ENCODE assay signal across 19 cellular contexts in genomic region chr16:54366005-54366634, GRCh38.
DNase-seq lines count a peak whose midpoint lies in the region; ATAC-seq and TF ChIP-seq lines count a peak whose summit lies in the region.
"Had no signal": no experiment of that assay in that cellular context is flagged by ENCODE, and none has a peak within 500 bp of the region (broad histone marks: within the 10 kb centered on the region; RNA-seq: fewer than 3 reads in every experiment).

No MANE protein-coding gene starts in this region.

- peak; percentile 83 for ATAC-seq in left lung
- peak; percentile 58 for ATAC-seq in upper lobe of right lung
- ATAC-seq: A549, GM12878 had no signal

- no peak overlapping the region for H2AK5ac ChIP-seq in neuronal stem cell (ENCODE audit: low read depth, low read length)

- TF ChIP-seq CTCF in left lung (IDR thresholded peaks at IDR 0.05): no peak
- no peak for TF ChIP-seq CTCF in upper lobe of right lung (IDR thresholded peaks at IDR 0.05)
- TF ChIP-seq CTCF in A673 (conservative IDR thresholded peaks at IDR 0.05; ENCODE audit: low read depth, low read length): no peak

- H3K4me1 ChIP-seq in BLaER1 (peaks cover 82% of the 10 kb centered on the region), left lung (no peaks in the 10 kb centered on the region), neuronal stem cell (ENCODE audit: control insufficient read depth in 2 of 2, insufficient read depth in 1 of 2, low read depth in 1 of 2, low read length in 2 of 2) (peaks cover 24 to 27% of the 10 kb centered on the region in 2 donors), upper lobe of right lung (peaks cover 6% of the 10 kb centered on the region), A673 (ENCODE audit: insufficient read depth, low read length, poor library complexity, severe bottlenecking) (no peaks in the 10 kb centered on the region)
- H3K4me1 ChIP-seq: A549 had no signal

- H3K9ac ChIP-seq in BLaER1 (no peak overlapping the region), neuronal stem cell (ENCODE audit: low read depth, low read length, poor library complexity) (no peak overlapping the region)
- H3K9ac ChIP-seq: GM23248 had no signal

- intact Hi-C loops in left lung (cut with DNase I): no loop called here
- intact Hi-C loops in upper lobe of right lung (cut with DNase I): no loop called here
- intact Hi-C loops in A673 (cut with micrococcal nuclease; ENCODE audit: unreplicated experiment): no loop called here

- H3K27me3 ChIP-seq in BLaER1 (no peaks in the 10 kb centered on the region; the same call in 1 of the 2 replicates), left lung (peaks cover 4 to 49% of the 10 kb centered on the region in 2 donors), neuronal stem cell (ENCODE audit: control insufficient read depth in 3 of 3, insufficient read depth in 3 of 3, low read depth in 1 of 3, low read length in 3 of 3) (peaks cover 0 to 2% (median 0%) of the 10 kb centered on the region in 3 experiments), upper lobe of right lung (peaks cover 8% of the 10 kb centered on the region), A673 (replicated peaks; ENCODE audit: insufficient read depth, low read depth, low read length, poor library complexity) (no peaks in the 10 kb centered on the region)

- no peak for DNase-seq in left lung
- no peak for DNase-seq in neuronal stem cell (ENCODE audit: low spot score)
- DNase-seq in upper lobe of right lung: no peak
- DNase-seq in NCI-H2107 (lab: John Stamatoyannopoulos, UW): no peak
- DNase-seq in HUDEP-2 (lab: John Stamatoyannopoulos, UW; ENCODE audit: unreplicated experiment in 76 of 76): no peak
- no peak for DNase-seq in A673 (ENCODE audit: low spot score)
- DNase-seq: 8988T; CD4-positive, alpha-beta T cell; CD8-positive, alpha-beta memory T cell; DMS 273 treated with DMSO at 0.1 percent for 48 hours; DMS79; EL; GDM1; GM23248; H7; HCEC 1CT had no signal

- no peaks in the 10 kb centered on the region for H3K36me3 ChIP-seq in BLaER1
- H3K36me3 ChIP-seq in left lung: no peaks in the 10 kb centered on the region
- H3K36me3 ChIP-seq in neuronal stem cell (replicated peaks in 1 of 2; ENCODE audit: control insufficient read depth in 2 of 2, insufficient read depth in 2 of 2, low read length in 2 of 2): no peaks in the 10 kb centered on the region
- H3K36me3 ChIP-seq in upper lobe of right lung: no peaks in the 10 kb centered on the region
- no peaks in the 10 kb centered on the region for H3K36me3 ChIP-seq in A673 (ENCODE audit: insufficient read depth, low read length, poor library complexity, severe bottlenecking)

- H4K20me1 ChIP-seq in BLaER1: no peaks in the 10 kb centered on the region

- no peak overlapping the region for H4K91ac ChIP-seq in neuronal stem cell (ENCODE audit: low read depth, low read length, poor library complexity)

- H3K4ac ChIP-seq in neuronal stem cell (ENCODE audit: low read length): no peak overlapping the region

- no peak overlapping the region for H2AFZ ChIP-seq in neuronal stem cell (ENCODE audit: low read length)
- H2AFZ ChIP-seq: GM23248 had no signal

- no peak overlapping the region for H2BK12ac ChIP-seq in neuronal stem cell (ENCODE audit: low read length)

- no peak overlapping the region for H2BK120ac ChIP-seq in neuronal stem cell (ENCODE audit: low read depth, low read length)

- H3K9me3 ChIP-seq in BLaER1: no peaks in the 10 kb centered on the region
- H3K9me3 ChIP-seq in left lung: no peaks in the 10 kb centered on the region
- no peaks in the 10 kb centered on the region for H3K9me3 ChIP-seq in neuronal stem cell (replicated peaks in 1 of 2; ENCODE audit: control insufficient read depth in 2 of 2, insufficient read depth in 1 of 2, low read depth in 1 of 2, low read length in 2 of 2)
- no peaks in the 10 kb centered on the region for H3K9me3 ChIP-seq in upper lobe of right lung
- no peaks in the 10 kb centered on the region for H3K9me3 ChIP-seq in A673 (ENCODE audit: low read depth, low read length, poor library complexity, severe bottlenecking)
- H3K9me3 ChIP-seq: A549 had no signal

- POLR2A ChIA-PET in A673 (lab: Charles Lee; ENCODE audit: low non-redundant PET): no interaction called here

- no peak overlapping the region for H3K4me3 ChIP-seq in BLaER1
- H3K4me3 ChIP-seq in left lung: no peak overlapping the region
- H3K4me3 ChIP-seq in neuronal stem cell (ENCODE audit: low read length in 2 of 2): no peak overlapping the region
- no peak overlapping the region for H3K4me3 ChIP-seq in upper lobe of right lung
- no peak overlapping the region for H3K4me3 ChIP-seq in A673 (ENCODE audit: low read depth, low read length, poor library complexity, severe bottlenecking)
- H3K4me3 ChIP-seq: A549, GM12878, GM23248 had no signal

- no peaks in the 10 kb centered on the region for H3K79me1 ChIP-seq in neuronal stem cell (ENCODE audit: low read depth, low read length)

- H3K4me2 ChIP-seq in BLaER1 (peak overlapping the region; percentile 80), neuronal stem cell (ENCODE audit: insufficient read depth, low read length, poor library complexity, severe bottlenecking) (no peak overlapping the region)
- H3K4me2 ChIP-seq: A549 had no signal

- no TSS peak for BruUV-seq in A673 (replicated peaks; lab: Mats Ljungman, UMichigan)

- H2BK15ac ChIP-seq in neuronal stem cell (ENCODE audit: low read length): no peak overlapping the region

- H3K27ac ChIP-seq in BLaER1: peak overlapping the region; percentile 20; the same call in 1 of the 2 replicates
- peak overlapping the region in 1 of 2 donors; percentile 22 for H3K27ac ChIP-seq in left lung
- no peak overlapping the region for H3K27ac ChIP-seq in neuronal stem cell (replicated peaks; ENCODE audit: low read length)
- peak overlapping the region; percentile 68 for H3K27ac ChIP-seq in upper lobe of right lung
- H3K27ac ChIP-seq in A673 (ENCODE audit: low read depth, low read length, poor library complexity, severe bottlenecking): no peak overlapping the region
- H3K27ac ChIP-seq: A549, GM23248 had no signal

- H2BK5ac ChIP-seq in neuronal stem cell (ENCODE audit: low read length): no peak overlapping the region

- peak overlapping the region; percentile 6 for H3K18ac ChIP-seq in neuronal stem cell (ENCODE audit: low read length)

- no peak overlapping the region for H3K23ac ChIP-seq in neuronal stem cell (ENCODE audit: low read depth, low read length, poor library complexity)

- no peak overlapping the region for H4K8ac ChIP-seq in neuronal stem cell (ENCODE audit: low read depth, low read length)

- CTCF ChIA-PET in A673 (lab: Charles Lee): no interaction called here

- no CpG with 5 or more reads among the region's 10 CpGs for WGBS in neuronal stem cell (ENCODE audit: extremely low coverage in 2 of 2, insufficient read length in 2 of 2, insufficient replicate concordance in 1 of 2), 2 donors

- H3K14ac ChIP-seq in neuronal stem cell (ENCODE audit: low read length): no peak overlapping the region

Comparison
In these comparisons a context has a peak if more than half of its experiments do, and no peak if none do; other contexts are left out.
1. H3K27ac ChIP-seq: peak in BLaER1 (single experiment) and upper lobe of right lung (single experiment); none in neuronal stem cell (single experiment) and A673 (single experiment).